Comparison of ENCODE assay signal across 8 cellular contexts in genomic region chr4:55345980-55346850, GRCh38. TPM values are rescaled to one million over a fixed set of nuclear protein-coding genes. Genes with fewer than 3 reads are reported as not detected.
DNase-seq lines count a peak whose midpoint lies in the region; ATAC-seq and TF ChIP-seq lines count a peak whose summit lies in the region.

TSS of gene SRD5A3 (plus strand) at chr4:55346242. CDS start at chr4:55346337, 95 bp downstream.

- H3K27me3 Mint-ChIP-seq in T-helper 2 cell treated with Interferon-gamma antibody and Interleukin-4, amounts not matched to agents 5 μg/mL and 100 μg/mL, for 36 hours (ENCODE audit: low read depth): no peaks in the 10 kb centered on the region

- TF ChIP-seq CTCF in ascending aorta (IDR thresholded peaks at IDR 0.05) (peak; percentile 79 to 91 (median 88)), retinal pigment epithelial cell (conservative IDR thresholded peaks at IDR 0.05; ENCODE audit: low read depth, low read length) (peak; percentile 69)

- H3K36me3 Mint-ChIP-seq in T-helper 2 cell treated with Interferon-gamma antibody and Interleukin-4, amounts not matched to agents 5 μg/mL and 100 μg/mL, for 36 hours (ENCODE audit: low read depth): no peaks in the 10 kb centered on the region

- intact Hi-C loops in ascending aorta (cut with DNase I): loop anchor here (1.0 to 10.0 kb wide), 8 partner anchors 12 to 601 kb away; partner anchors contain the start of genes CEP135, CLOCK and EXOC1

- H3K27ac Mint-ChIP-seq in T-helper 2 cell treated with Interferon-gamma antibody and Interleukin-4, amounts not matched to agents 5 μg/mL and 100 μg/mL, for 36 hours: peak within 1 kb of the TSS; percentile 90

- DNase-seq in NCI-H1436 (lab: John Stamatoyannopoulos, UW) (peak; percentile 57), NCI-H1436 treated with DMSO at 0.1 percent for 48 hours (lab: John Stamatoyannopoulos, UW) (no peak), NCI-H1417 treated with DMSO at 0.1 percent for 48 hours (lab: John Stamatoyannopoulos, UW) (peak; percentile 31), ascending aorta (ENCODE audit: low spot score in 2 of 2) (peak; percentile 48 to 91), hepatic stellate cell (ENCODE audit: low spot score) (peak; percentile 83), retinal pigment epithelial cell (ENCODE audit: low read depth) (peak; percentile 24)
- peak; percentile 85 for DNase-seq in T-helper 2 cell treated with Interferon-gamma antibody and Interleukin-4, amounts not matched to agents 5 μg/mL and 100 μg/mL, for 36 hours (ENCODE audit: low spot score)

- peaks cover 4 to 6% of the 10 kb centered on the region in 2 donors for H3K4me1 ChIP-seq in ascending aorta

- peak within 1 kb of the TSS; percentile 88 for H3K4me3 Mint-ChIP-seq in T-helper 2 cell treated with Interferon-gamma antibody and Interleukin-4, amounts not matched to agents 5 μg/mL and 100 μg/mL, for 36 hours

- H3K9me3 Mint-ChIP-seq in T-helper 2 cell treated with Interferon-gamma antibody and Interleukin-4, amounts not matched to agents 5 μg/mL and 100 μg/mL, for 36 hours: no peaks in the 10 kb centered on the region

- H3K4me3 ChIP-seq in ascending aorta (peak within 1 kb of the TSS; percentile 73 to 90), retinal pigment epithelial cell (ENCODE audit: low read length) (peak within 1 kb of the TSS; percentile 69)

- H3K36me3 ChIP-seq in ascending aorta: no peaks in the 10 kb centered on the region

- H3K4me1 Mint-ChIP-seq in T-helper 2 cell treated with Interferon-gamma antibody and Interleukin-4, amounts not matched to agents 5 μg/mL and 100 μg/mL, for 36 hours (ENCODE audit: low read depth): peaks cover 21% of the 10 kb centered on the region

- peak within 1 kb of the TSS; percentile 95 to 98 for H3K27ac ChIP-seq in ascending aorta

- no peaks in the 10 kb centered on the region for H3K9me3 ChIP-seq in ascending aorta

- peak; percentile 96 for ATAC-seq in HG02840 (IDR thresholded peaks at IDR 0.05; ENCODE audit: low FRiP score, unreplicated experiment)

- no peaks in the 10 kb centered on the region for H3K27me3 ChIP-seq in ascending aorta

RNA-seq across cellular contexts. Expression of gene SRD5A3, which starts in this region (rescaled TPM):
- 6.8 TPM for total RNA-seq in ascending aorta
